ENCODE assay signal across 9 cellular contexts in the genomic region with DNA sequence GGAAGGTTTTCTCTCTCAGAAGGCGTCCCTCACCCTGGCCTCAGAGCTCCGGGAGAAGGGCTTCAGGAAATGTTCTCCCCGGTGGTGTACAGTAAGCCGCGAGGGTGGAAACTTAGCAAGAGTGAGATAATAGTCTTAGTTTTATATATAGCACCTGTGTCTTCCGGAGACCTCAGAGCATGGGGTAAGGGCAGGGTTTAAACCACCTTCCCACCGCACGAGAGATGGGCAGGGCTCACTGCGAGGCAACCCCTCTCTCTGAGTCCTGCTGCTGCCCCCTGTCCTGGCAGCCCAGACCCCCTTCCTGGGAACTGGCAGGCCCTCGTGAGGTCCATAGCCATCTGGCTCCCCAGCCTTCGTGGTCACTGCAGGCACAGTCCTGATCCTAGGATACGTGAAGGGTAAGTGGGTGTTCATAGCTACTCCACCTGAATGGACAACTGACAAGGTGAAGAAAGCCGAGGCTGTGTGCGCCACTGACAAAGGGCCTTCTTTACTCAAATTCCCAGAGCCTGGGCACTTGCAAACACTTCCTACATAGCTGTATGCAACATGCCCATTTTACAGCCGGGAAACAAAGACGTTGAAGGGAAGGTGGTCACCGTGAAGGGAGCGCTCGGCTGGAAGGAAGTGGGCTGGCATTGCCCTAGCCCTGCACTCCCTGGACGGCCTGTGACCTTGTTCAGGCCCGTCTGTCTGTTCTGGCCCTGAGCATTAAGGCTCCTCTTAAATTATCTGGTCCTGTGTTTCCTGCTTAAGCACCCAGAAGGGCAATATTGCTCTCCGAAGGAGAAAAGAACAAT. TPM values are rescaled to one million over a fixed set of nuclear protein-coding genes. Genes with fewer than 3 reads are reported as not detected.
DNase-seq lines count a peak whose midpoint lies in the region; ATAC-seq and TF ChIP-seq lines count a peak whose summit lies in the region.
"Had no signal": no experiment of that assay in that cellular context is flagged by ENCODE, and none has a peak within 500 bp of the region (broad histone marks: within the 10 kb centered on the region; RNA-seq: fewer than 3 reads in every experiment).

No MANE protein-coding gene starts in this region.

- H3K36me3 ChIP-seq in MM.1S (replicated peaks; ENCODE audit: insufficient read depth, low read length) = 0 out of 2 replicates have a peak, but pooled peaks cover 3% of the 10 kb centered on the region
- no peaks in the 10 kb centered on the region for H3K36me3 ChIP-seq in WERI-Rb-1
- H3K36me3 ChIP-seq: pancreas had no signal

- H3K4me2 ChIP-seq in MM.1S (ENCODE audit: low read depth, low read length) = peak overlapping the region; percentile 93

- peak; percentile 92 for ATAC-seq in GM21529 (IDR thresholded peaks at IDR 0.05; ENCODE audit: unreplicated experiment)
- peak; percentile 5 for ATAC-seq in esophagus mucosa

- H3K9me2 ChIP-seq in MM.1S (replicated peaks; ENCODE audit: insufficient read depth, low read length) = no peaks in the 10 kb centered on the region

- H3K9me3 ChIP-seq in MM.1S (replicated peaks; ENCODE audit: insufficient read depth, low read length) (no peaks in the 10 kb centered on the region), WERI-Rb-1 (ENCODE audit: severe bottlenecking) (no peaks in the 10 kb centered on the region)
- H3K9me3 ChIP-seq: pancreas had no signal

- H2AFZ ChIP-seq in MM.1S (ENCODE audit: low read length) = peak overlapping the region; percentile 21

- no peak overlapping the region; the same call in 1 of the 2 replicates for H3K4me3 ChIP-seq in GM12865 (ENCODE audit: low read depth, low read length)
- H3K4me3 ChIP-seq in MM.1S (ENCODE audit: low read length) = peak overlapping the region; percentile 49
- no peak overlapping the region for H3K4me3 ChIP-seq in foreskin fibroblast (ENCODE audit: low read depth in 1 of 2, low read length in 2 of 2)
- no peak overlapping the region for H3K4me3 ChIP-seq in WERI-Rb-1 (ENCODE audit: low read depth, low read length)
- H3K4me3 ChIP-seq: pancreas had no signal

- H3K27ac ChIP-seq in MM.1S (ENCODE audit: low read length) (peak overlapping the region; percentile 89), WERI-Rb-1 (no peak overlapping the region)
- H3K27ac ChIP-seq: pancreas had no signal

- TF ChIP-seq CTCF in GM12865 (IDR thresholded peaks at IDR 0.05; ENCODE audit: insufficient read depth, low read depth, low read length, missing control alignments) (no peak), MM.1S (IDR thresholded peaks at IDR 0.05; ENCODE audit: low read length) (no peak), foreskin fibroblast (IDR thresholded peaks at IDR 0.05; ENCODE audit: low read depth, low read length) (no peak), WERI-Rb-1 (IDR thresholded peaks at IDR 0.05; ENCODE audit: low read depth, low read length) (no peak)

- peaks cover 88% of the 10 kb centered on the region for H3K79me2 ChIP-seq in MM.1S (ENCODE audit: low read length)

- peak; percentile 75 for DNase-seq in GM12865 (ENCODE audit: low read depth)
- DNase-seq in MM.1S = peak; percentile 94
- DNase-seq in foreskin fibroblast = no peak
- DNase-seq in NCI-H345 (lab: John Stamatoyannopoulos, UW) = no peak
- DNase-seq in NCI-H2029 (lab: John Stamatoyannopoulos, UW) = no peak
- no peak for DNase-seq in WERI-Rb-1

- H4K20me1 ChIP-seq in MM.1S (ENCODE audit: insufficient read depth, low read length) = no peaks in the 10 kb centered on the region

- H3K9ac ChIP-seq in MM.1S (ENCODE audit: low read length) = peak overlapping the region; percentile 63

- H3K27me3 ChIP-seq in MM.1S (replicated peaks; ENCODE audit: insufficient read depth, low read length) (no peaks in the 10 kb centered on the region), WERI-Rb-1 (ENCODE audit: insufficient read depth, low read depth, severe bottlenecking) (no peaks in the 10 kb centered on the region)
- H3K27me3 ChIP-seq: pancreas had no signal

- peaks cover 40% of the 10 kb centered on the region for H3K4me1 ChIP-seq in MM.1S (ENCODE audit: low read length)
- H3K4me1 ChIP-seq: pancreas had no signal

- peaks cover 34% of the 10 kb centered on the region for H3F3A ChIP-seq in MM.1S (ENCODE audit: insufficient read depth, low read length)

RNA-seq across cellular contexts. Expression of a gene that starts 26.9 kb away (rescaled TPM):
- 10.9 TPM for total RNA-seq in esophagus mucosa

Comparison
In these comparisons a context has a peak if more than half of its experiments do, and no peak if none do; other contexts are left out.
1. DNase-seq: peak in GM12865 (single experiment) and MM.1S (single experiment); none in foreskin fibroblast (0 of 2), NCI-H345 (single experiment), NCI-H2029 (single experiment) and WERI-Rb-1 (single experiment).